In the genomic region with DNA sequence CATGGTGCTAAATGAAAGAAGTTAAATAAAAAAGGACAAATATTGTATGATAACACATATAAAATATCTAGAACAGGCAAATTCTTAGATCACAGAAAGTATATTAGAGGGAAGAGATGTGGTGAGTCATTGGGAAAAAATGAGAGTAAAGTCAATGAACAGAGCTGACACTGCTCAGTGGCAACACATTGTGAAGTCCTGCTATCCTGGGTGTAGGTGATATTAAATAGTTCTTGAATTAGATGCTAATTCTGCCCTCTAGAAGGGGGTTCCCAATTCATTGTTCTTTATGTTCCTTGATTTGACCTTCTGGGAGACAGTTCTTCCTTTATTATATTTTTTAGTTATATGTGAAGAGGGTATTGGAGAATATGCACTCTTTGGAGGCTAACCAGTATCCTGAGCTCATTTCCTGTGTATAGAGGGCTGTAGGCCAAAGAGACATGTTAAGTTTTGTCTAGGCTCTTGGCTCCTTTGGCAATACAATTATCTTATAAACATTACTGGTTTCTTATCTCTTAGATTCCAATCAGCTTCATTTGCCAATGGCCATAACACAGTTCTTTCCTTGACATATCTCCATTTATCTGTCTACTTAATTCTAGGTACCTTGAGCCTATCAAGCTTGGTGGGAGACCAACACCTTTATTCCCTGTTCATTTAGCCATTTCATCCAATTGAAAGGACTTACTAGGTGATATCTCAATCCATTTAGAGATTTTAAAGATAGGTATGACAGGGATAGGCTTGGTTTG, we compare ENCODE assay signal across 18 cellular contexts. TPM values are rescaled to one million over a fixed set of nuclear protein-coding genes. Genes with fewer than 3 reads are reported as not detected.
DNase-seq lines count a peak whose midpoint lies in the region; ATAC-seq and TF ChIP-seq lines count a peak whose summit lies in the region.
"Had no signal": no experiment of that assay in that cellular context is flagged by ENCODE, and none has a peak within 500 bp of the region (broad histone marks: within the 10 kb centered on the region; RNA-seq: fewer than 3 reads in every experiment).

No MANE protein-coding gene starts in this region.

- H3K36me3 Mint-ChIP-seq in activated CD8-positive, alpha-beta memory T cell treated with anti-CD3 and anti-CD28 coated beads, Interleukin-2, amount 10 ng/mL, durations not matched to agents 7 days and 5 days: no peaks in the 10 kb centered on the region
- H3K36me3 Mint-ChIP-seq: immature natural killer cell had no signal

- no peaks in the 10 kb centered on the region for H3K9me3 Mint-ChIP-seq in activated CD8-positive, alpha-beta memory T cell treated with anti-CD3 and anti-CD28 coated beads, Interleukin-2, amount 10 ng/mL, durations not matched to agents 7 days and 5 days (ENCODE audit: low read depth)
- H3K9me3 Mint-ChIP-seq: immature natural killer cell had no signal

- intact Hi-C loops in PC-3 (cut with micrococcal nuclease): no loop called here

- H3K27ac ChIP-seq in PC-3 (ENCODE audit: low read length): peak overlapping the region; percentile 1; the same call in 1 of the 2 replicates
- no peak overlapping the region for H3K27ac ChIP-seq in gastroesophageal sphincter
- H3K27ac ChIP-seq: adrenal gland; BLaER1 treated with 17β-estradiol and CSF1 and Interleukin-3, amounts not matched to agents 10 nM and 100 nM; pancreas had no signal

- H3K27ac Mint-ChIP-seq in activated CD8-positive, alpha-beta memory T cell treated with anti-CD3 and anti-CD28 coated beads, Interleukin-2, amount 10 ng/mL, durations not matched to agents 7 days and 5 days: no peak overlapping the region

- H3K9me2 ChIP-seq in PC-3 (replicated peaks; ENCODE audit: low read length): no peaks in the 10 kb centered on the region

- DNase-seq in EL (peak; percentile 66), PC-3 (peak; percentile 70), cardiac fibroblast (ENCODE audit: low read depth in 2 of 2) (peak; percentile 49 to 82), kidney tubule cell (ENCODE audit: low spot score) (peak; percentile 61), AML-193 (lab: John Stamatoyannopoulos, UW) (no peak), MG63 (no peak)
- DNase-seq in activated CD8-positive, alpha-beta memory T cell treated with anti-CD3 and anti-CD28 coated beads, Interleukin-2, amount 10 ng/mL, durations not matched to agents 7 days and 5 days: no peak
- DNase-seq: activated CD4-positive, alpha-beta T cell treated with anti-CD3 and anti-CD28 coated beads for 1 hour; adrenal gland; cortex of kidney; immature natural killer cell; mucosa of descending colon; NCI-H510A treated with DMSO at 0.1 percent for 48 hours; pancreas had no signal

- CTCF ChIA-PET in PC-3 (lab: Charles Lee): no interaction called here
- CTCF ChIA-PET in activated CD8-positive, alpha-beta memory T cell treated with anti-CD3 and anti-CD28 coated beads, Interleukin-2, amount 10 ng/mL, durations not matched to agents 7 days and 5 days (lab: Charles Lee): interaction anchor here (1.2 kb wide), 1 partner anchor 10 kb away, joined by 4 read pairs; no protein-coding TSS in a partner anchor

- H3F3A ChIP-seq in PC-3 (ENCODE audit: low read length, unreplicated experiment): peaks cover 4% of the 10 kb centered on the region

- no peak for TF ChIP-seq CTCF in PC-3 (conservative IDR thresholded peaks at IDR 0.05; ENCODE audit: low read depth, low read length)
- no peak for TF ChIP-seq CTCF in cardiac fibroblast (IDR thresholded peaks at IDR 0.05; ENCODE audit: low read depth, low read length)
- TF ChIP-seq CTCF in gastroesophageal sphincter (IDR thresholded peaks at IDR 0.05): no peak

- H3K4me2 ChIP-seq in PC-3 (ENCODE audit: low read length): peak overlapping the region; percentile 29
- H3K4me2 ChIP-seq: BLaER1 treated with 17β-estradiol and CSF1 and Interleukin-3, amounts not matched to agents 10 nM and 100 nM; smooth muscle cell had no signal

- no peaks in the 10 kb centered on the region for H3K27me3 ChIP-seq in PC-3 (ENCODE audit: low read length)
- no peaks in the 10 kb centered on the region for H3K27me3 ChIP-seq in MG63
- H3K27me3 ChIP-seq in gastroesophageal sphincter: no peaks in the 10 kb centered on the region
- H3K27me3 ChIP-seq: adrenal gland; BLaER1 treated with 17β-estradiol and CSF1 and Interleukin-3, amounts not matched to agents 10 nM and 100 nM; pancreas had no signal

- BruUV-seq in PC-3 (replicated peaks; lab: Mats Ljungman, UMichigan): no TSS peak

- no peaks in the 10 kb centered on the region for H3K36me3 ChIP-seq in PC-3 (ENCODE audit: low read depth, low read length)
- H3K36me3 ChIP-seq in MG63: no peaks in the 10 kb centered on the region
- no peaks in the 10 kb centered on the region for H3K36me3 ChIP-seq in gastroesophageal sphincter
- H3K36me3 ChIP-seq: adrenal gland; BLaER1 treated with 17β-estradiol and CSF1 and Interleukin-3, amounts not matched to agents 10 nM and 100 nM; pancreas had no signal

- H3K4me3 Mint-ChIP-seq in activated CD8-positive, alpha-beta memory T cell treated with anti-CD3 and anti-CD28 coated beads, Interleukin-2, amount 10 ng/mL, durations not matched to agents 7 days and 5 days: no peak overlapping the region
- H3K4me3 Mint-ChIP-seq: immature natural killer cell had no signal

- H3K79me2 ChIP-seq in PC-3 (ENCODE audit: low read length): no peaks in the 10 kb centered on the region

- no peaks in the 10 kb centered on the region for H3K27me3 Mint-ChIP-seq in activated CD8-positive, alpha-beta memory T cell treated with anti-CD3 and anti-CD28 coated beads, Interleukin-2, amount 10 ng/mL, durations not matched to agents 7 days and 5 days

- H3K4me1 Mint-ChIP-seq in activated CD8-positive, alpha-beta memory T cell treated with anti-CD3 and anti-CD28 coated beads, Interleukin-2, amount 10 ng/mL, durations not matched to agents 7 days and 5 days: peaks cover 4% of the 10 kb centered on the region

- POLR2A ChIA-PET in PC-3 (lab: Charles Lee; ENCODE audit: unreplicated experiment): no interaction called here

- ATAC-seq in PC-3: peak; percentile 95
- no peak for ATAC-seq in activated CD8-positive, alpha-beta memory T cell treated with anti-CD3 and anti-CD28 coated beads, Interleukin-2, amount 10 ng/mL, durations not matched to agents 7 days and 5 days
- ATAC-seq in gastroesophageal sphincter: no peak
- ATAC-seq: mucosa of descending colon, Panc1, pancreas had no signal

- no peaks in the 10 kb centered on the region for H4K20me1 ChIP-seq in PC-3 (ENCODE audit: low read length)
- H4K20me1 ChIP-seq: BLaER1 treated with 17β-estradiol and CSF1 and Interleukin-3, amounts not matched to agents 10 nM and 100 nM had no signal

- no peak for TF ChIP-seq EP300 in gastroesophageal sphincter (IDR thresholded peaks at IDR 0.05)

- TF ChIP-seq POLR2A in gastroesophageal sphincter (IDR thresholded peaks at IDR 0.05): no peak

- H3K4me3 ChIP-seq in PC-3 (ENCODE audit: low read length): no peak overlapping the region
- no peak overlapping the region for H3K4me3 ChIP-seq in cardiac fibroblast (replicated peaks in 1 of 2; ENCODE audit: low read depth in 2 of 2, low read length in 2 of 2)
- H3K4me3 ChIP-seq in MG63: no peak overlapping the region
- no peak overlapping the region for H3K4me3 ChIP-seq in gastroesophageal sphincter
- H3K4me3 ChIP-seq: adrenal gland; BLaER1 treated with 17β-estradiol and CSF1 and Interleukin-3, amounts not matched to agents 10 nM and 100 nM; mucosa of descending colon; pancreas; smooth muscle cell had no signal

- H3K9me3 ChIP-seq in PC-3 (ENCODE audit: low read length) (no peaks in the 10 kb centered on the region), MG63 (no peaks in the 10 kb centered on the region), gastroesophageal sphincter (no peaks in the 10 kb centered on the region)
- H3K9me3 ChIP-seq: adrenal gland, mucosa of descending colon, pancreas had no signal

- no peak overlapping the region for H2AFZ ChIP-seq in PC-3 (ENCODE audit: low read length)

- H3K4me1 ChIP-seq in PC-3 (ENCODE audit: insufficient read depth, low read length): peaks cover 33% of the 10 kb centered on the region
- no peaks in the 10 kb centered on the region for H3K4me1 ChIP-seq in gastroesophageal sphincter
- H3K4me1 ChIP-seq: adrenal gland; BLaER1 treated with 17β-estradiol and CSF1 and Interleukin-3, amounts not matched to agents 10 nM and 100 nM had no signal

- no peak overlapping the region for H3K9ac ChIP-seq in PC-3 (ENCODE audit: low read length)
- H3K9ac ChIP-seq: BLaER1 treated with 17β-estradiol and CSF1 and Interleukin-3, amounts not matched to agents 10 nM and 100 nM had no signal

RNA-seq across cellular contexts. Expression of gene SLC35A3, which starts 6.6 kb away (rescaled TPM):
- 31.4 and 46.5 TPM in 2 replicates for total RNA-seq in PC-3 (2014; rRNA removed)
- total RNA-seq in activated CD8-positive, alpha-beta memory T cell treated with anti-CD3 and anti-CD28 coated beads, Interleukin-2, amount 10 ng/mL, durations not matched to agents 7 days and 5 days: 10 to 100 TPM; 14.6 to 17.7 TPM
- 11.1 and 27.7 TPM in 2 replicates for total RNA-seq in MG63 (2014; rRNA removed; shearing (Covaris generic); ENCODE audit: low replicate concordance)
- 10 to 100 TPM; 17.1 to 37.8 (median 23.2) TPM for total RNA-seq in gastroesophageal sphincter

Comparison
In these comparisons a context has a peak if more than half of its experiments do, and no peak if none do; other contexts are left out.
1. DNase-seq: peak in EL (single experiment), PC-3 (single experiment), cardiac fibroblast (2 of 2) and kidney tubule cell (single experiment); none in activated CD8-positive, alpha-beta memory T cell treated with anti-CD3 and anti-CD28 coated beads, Interleukin-2, amount 10 ng/mL, durations not matched to agents 7 days and 5 days (single experiment), AML-193 (0 of 2) and MG63 (single experiment).